Comparison of ENCODE assay signal across 14 cellular contexts in the genomic region with DNA sequence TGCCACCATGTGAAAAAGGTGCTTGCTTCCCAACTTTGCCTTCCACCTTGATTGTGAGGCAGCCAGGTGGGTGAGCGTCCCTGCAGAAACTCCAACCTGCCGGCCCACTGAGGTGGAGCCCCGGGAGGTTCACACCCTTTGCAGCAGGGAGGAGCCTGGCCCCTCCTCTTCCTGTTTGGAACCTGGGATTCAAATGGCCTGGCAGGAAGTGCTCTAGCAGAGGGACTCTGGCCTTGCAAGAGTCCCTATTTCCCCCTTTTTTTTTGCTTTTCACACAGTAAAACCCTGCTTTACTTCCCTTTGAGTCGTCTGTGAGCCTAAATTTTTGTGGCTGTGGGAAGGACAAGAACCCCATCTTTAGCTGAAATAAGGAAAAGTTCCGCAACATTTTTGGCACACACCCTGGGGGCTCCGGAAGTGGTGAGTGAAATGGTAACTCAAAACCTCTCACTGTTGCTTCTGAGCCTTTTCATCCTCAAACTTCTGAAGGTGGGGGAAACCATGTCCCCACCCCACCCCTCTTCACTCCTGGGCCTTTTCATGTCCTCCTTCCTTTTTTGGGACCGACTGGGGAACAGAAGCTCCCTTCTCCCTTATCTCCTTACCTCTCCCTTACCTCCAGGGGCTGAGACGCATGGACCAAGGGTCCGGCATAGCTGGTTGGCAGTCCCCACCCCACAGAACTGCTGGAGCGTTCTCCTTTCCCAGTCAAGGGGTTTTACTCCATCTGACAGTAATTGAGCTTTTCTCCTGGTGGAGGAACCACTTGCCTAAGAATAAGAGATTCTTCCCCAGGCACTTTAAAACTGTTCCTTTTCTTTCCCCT.
DNase-seq lines count a peak whose midpoint lies in the region; TF ChIP-seq lines count a peak whose summit lies in the region.
"Had no signal": no experiment of that assay in that cellular context is flagged by ENCODE, and none has a peak within 500 bp of the region (broad histone marks: within the 10 kb centered on the region; RNA-seq: fewer than 3 reads in every experiment).

No MANE protein-coding gene starts in this region.

- H3K27me3 Mint-ChIP-seq in glutamatergic neuron (ENCODE audit: unreplicated experiment) = peaks cover 2% of the 10 kb centered on the region

- H3K27me3 ChIP-seq in Karpas-422 (ENCODE audit: low read length) = no peaks in the 10 kb centered on the region
- H3K27me3 ChIP-seq in osteoblast (ENCODE audit: insufficient read depth, low read length) = no peaks in the 10 kb centered on the region
- no peaks in the 10 kb centered on the region for H3K27me3 ChIP-seq in colonic mucosa
- H3K27me3 ChIP-seq: BLaER1 treated with 17β-estradiol and CSF1 and Interleukin-3, amounts not matched to agents 10 nM and 100 nM; esophagus muscularis mucosa had no signal

- no peaks in the 10 kb centered on the region for H3K9me3 Mint-ChIP-seq in glutamatergic neuron (ENCODE audit: unreplicated experiment)

- H3K4me3 ChIP-seq in Karpas-422 (ENCODE audit: low read length) (peak overlapping the region; percentile 95), SK-N-MC (peak overlapping the region; percentile 64), osteoblast (ENCODE audit: insufficient read depth, low read length) (peak overlapping the region; percentile 54), colonic mucosa (no peak overlapping the region)
- H3K4me3 ChIP-seq: BLaER1 treated with 17β-estradiol and CSF1 and Interleukin-3, amounts not matched to agents 10 nM and 100 nM; esophagus muscularis mucosa; skin epidermis had no signal

- peak; percentile 71 for DNase-seq in H4 (ENCODE audit: low spot score)
- peak; percentile 93 for DNase-seq in Karpas-422
- no peak for DNase-seq in SK-N-MC (ENCODE audit: low read depth, low spot score)
- peak; percentile 6 for DNase-seq in osteoblast (ENCODE audit: insufficient read length, low spot score, missing footprints)
- DNase-seq in pons (ENCODE audit: low spot score) = no peak
- no peak for DNase-seq in NCI-H1105 treated with DMSO at 0.1 percent for 48 hours (lab: John Stamatoyannopoulos, UW)
- DNase-seq in colonic mucosa = no peak
- no peak for DNase-seq in glutamatergic neuron
- DNase-seq: DND-41, hypothalamus, WERI-Rb-1 had no signal

- H3K4me2 ChIP-seq in Karpas-422 (ENCODE audit: low read depth, low read length, poor library complexity, severe bottlenecking) (peak overlapping the region; percentile 98), osteoblast (ENCODE audit: insufficient read depth, low read length) (peak overlapping the region; percentile 28)

- H3K79me2 ChIP-seq in Karpas-422 (ENCODE audit: low read length) = peaks cover 54% of the 10 kb centered on the region
- H3K79me2 ChIP-seq in osteoblast (ENCODE audit: insufficient read depth, low read length) = no peaks in the 10 kb centered on the region

- peaks cover 9% of the 10 kb centered on the region for H3K36me3 Mint-ChIP-seq in glutamatergic neuron (ENCODE audit: unreplicated experiment)

- H3K36me3 ChIP-seq in Karpas-422 (ENCODE audit: insufficient read depth, low read length) (peaks cover 35% of the 10 kb centered on the region), SK-N-MC (ENCODE audit: insufficient read depth, low read length) (no peaks in the 10 kb centered on the region), osteoblast (ENCODE audit: insufficient read depth, low read length) (no peaks in the 10 kb centered on the region), colonic mucosa (no peaks in the 10 kb centered on the region)
- H3K36me3 ChIP-seq: esophagus muscularis mucosa, WERI-Rb-1 had no signal

- H3K9me2 ChIP-seq in Karpas-422 (replicated peaks; ENCODE audit: insufficient read depth, low read length) = no peaks in the 10 kb centered on the region

- H4K20me1 ChIP-seq in Karpas-422 (ENCODE audit: insufficient read depth, low read depth, low read length) = no peaks in the 10 kb centered on the region
- H4K20me1 ChIP-seq in osteoblast (ENCODE audit: insufficient read depth, low read length) = no peaks in the 10 kb centered on the region
- H4K20me1 ChIP-seq: BLaER1 treated with 17β-estradiol and CSF1 and Interleukin-3, amounts not matched to agents 10 nM and 100 nM had no signal

- H3K27ac Mint-ChIP-seq in glutamatergic neuron (ENCODE audit: unreplicated experiment) = no peak overlapping the region

- no peak for TF ChIP-seq CTCF in osteoblast (IDR thresholded peaks at IDR 0.05; ENCODE audit: extremely low read depth, low read depth, low read length)
- no peak for TF ChIP-seq CTCF in colonic mucosa (IDR thresholded peaks at IDR 0.05)
- no peak for TF ChIP-seq CTCF in glutamatergic neuron (IDR thresholded peaks at IDR 0.05; ENCODE audit: partially characterized antibody, unreplicated experiment)

- no peaks in the 10 kb centered on the region for H3K4me1 Mint-ChIP-seq in glutamatergic neuron (ENCODE audit: low read depth, unreplicated experiment)

- peak overlapping the region; percentile 48; the same call in 1 of the 2 replicates for H2AFZ ChIP-seq in Karpas-422 (ENCODE audit: low read length)
- peak overlapping the region; percentile 68 for H2AFZ ChIP-seq in osteoblast (ENCODE audit: low read length)

- H3K4me3 Mint-ChIP-seq in glutamatergic neuron (ENCODE audit: unreplicated experiment) = no peak overlapping the region

- intact Hi-C loops in colonic mucosa (cut with DNase I) = no loop called here

- H3K4me1 ChIP-seq in Karpas-422 (ENCODE audit: low read length) (peaks cover 42% of the 10 kb centered on the region), osteoblast (ENCODE audit: insufficient read depth, low read length) (no peaks in the 10 kb centered on the region), colonic mucosa (no peaks in the 10 kb centered on the region)
- H3K4me1 ChIP-seq: esophagus muscularis mucosa had no signal

- H3K27ac ChIP-seq in Karpas-422 (ENCODE audit: low read length) (peak overlapping the region; percentile 88), SK-N-MC (no peak overlapping the region; the same call in 1 of the 2 replicates), osteoblast (ENCODE audit: low read depth, low read length) (no peak overlapping the region), colonic mucosa (no peak overlapping the region)
- H3K27ac ChIP-seq: BLaER1 treated with 17β-estradiol and CSF1 and Interleukin-3, amounts not matched to agents 10 nM and 100 nM; esophagus muscularis mucosa; WERI-Rb-1 had no signal

- H3K9me3 ChIP-seq in Karpas-422 (ENCODE audit: low read length) (peaks cover 14% of the 10 kb centered on the region), SK-N-MC (ENCODE audit: low read depth, low read length) (peaks cover 3% of the 10 kb centered on the region; the same call in 1 of the 2 replicates), osteoblast (ENCODE audit: low read depth, low read length) (no peaks in the 10 kb centered on the region), colonic mucosa (no peaks in the 10 kb centered on the region)

- H3K9ac ChIP-seq in Karpas-422 (ENCODE audit: low read length) = peak overlapping the region; percentile 94
- no peak overlapping the region for H3K9ac ChIP-seq in SK-N-MC (ENCODE audit: insufficient read length)
- no peak overlapping the region for H3K9ac ChIP-seq in colonic mucosa (ENCODE audit: low read depth in 2 of 2, low read length in 2 of 2)
- H3K9ac ChIP-seq: BLaER1 treated with 17β-estradiol and CSF1 and Interleukin-3, amounts not matched to agents 10 nM and 100 nM had no signal

Comparison
In these comparisons a context has a peak if more than half of its experiments do, and no peak if none do; other contexts are left out.
1. DNase-seq: peak in H4 (single experiment), Karpas-422 (single experiment) and osteoblast (single experiment); none in SK-N-MC (single experiment), pons (single experiment), NCI-H1105 treated with DMSO at 0.1 percent for 48 hours (single experiment), colonic mucosa (single experiment) and glutamatergic neuron (single experiment).